18 cellular contexts compared by ENCODE assay signal in the genomic region with DNA sequence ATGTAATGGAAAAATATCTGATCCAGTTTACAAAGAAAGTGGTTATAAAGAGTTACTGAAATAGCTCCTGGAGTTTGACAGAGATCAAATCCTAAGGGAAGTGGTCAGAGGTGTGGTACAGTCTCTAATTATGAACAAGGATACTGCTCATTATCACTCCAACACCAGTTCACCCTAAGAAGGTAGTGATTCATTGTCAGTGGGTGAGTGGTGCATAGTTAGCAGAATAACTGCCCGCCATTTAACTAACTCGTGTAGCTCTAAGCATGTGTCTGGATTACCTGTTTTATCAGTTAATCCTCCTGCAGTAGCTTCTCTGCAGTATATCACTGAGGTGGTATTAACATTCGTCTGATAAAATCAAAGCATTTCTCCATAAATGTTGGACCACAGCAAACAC.
"Had no signal": no experiment of that assay in that cellular context is flagged by ENCODE, and none has a peak within 500 bp of the region (broad histone marks: within the 10 kb centered on the region; RNA-seq: fewer than 3 reads in every experiment).

No MANE protein-coding gene starts in this region.

- H3K4me1 Mint-ChIP-seq: naive thymus-derived CD4-positive, alpha-beta T cell; nephron progenitor cell had no signal

- H3K36me3 Mint-ChIP-seq: naive thymus-derived CD4-positive, alpha-beta T cell; type B pancreatic cell had no signal

- DNase-seq: cortex of kidney; dorsolateral prefrontal cortex; effector memory CD4-positive, alpha-beta T cell; gastrocnemius medialis; islet precursor cell; mammary epithelial cell; naive thymus-derived CD4-positive, alpha-beta T cell; nephron progenitor cell; posterior cingulate gyrus; right cardiac atrium; small intestine; stimulated activated CD4-positive, alpha-beta T cell treated with anti-CD3 and anti-CD28 coated beads, Interleukin-2, amount 100 ng/mL, for 48 hours; stimulated activated naive CD4-positive, alpha-beta T cell treated with Interleukin-2 at 50 U/mL for 16 hours; thyroid gland had no signal

- FAIRE-seq: endometrium, small intestine, urothelium cell line had no signal

- H3K4me3 Mint-ChIP-seq: naive thymus-derived CD4-positive, alpha-beta T cell; nephron progenitor cell; type B pancreatic cell had no signal

- H3K9me3 Mint-ChIP-seq: nephron progenitor cell, type B pancreatic cell had no signal

- H3K27ac Mint-ChIP-seq: naive thymus-derived CD4-positive, alpha-beta T cell; nephron progenitor cell; type B pancreatic cell had no signal

- H3K27me3 Mint-ChIP-seq: naive thymus-derived CD4-positive, alpha-beta T cell; type B pancreatic cell had no signal

- ATAC-seq: gastrocnemius medialis; left lobe of liver; naive thymus-derived CD4-positive, alpha-beta T cell; right cardiac atrium had no signal
